In genomic region chr4:69617083-69617694, GRCh38 we compare ENCODE assay signal across 1 cellular context.
TF ChIP-seq lines count a peak whose summit lies in the region.

No MANE protein-coding gene starts in this region.

TF ChIP-seq in IMR-90, 13 proteins besides CTCF, POLR2A, EP300 and RAD21 (continued from another document):
- TF ChIP-seq MAFK (IDR thresholded peaks at IDR 0.05; ENCODE audit: low read depth, low read length) (no peak), CEBPB (IDR thresholded peaks at IDR 0.05; ENCODE audit: low read depth, low read length) (no peak)
- TF ChIP-seq, protein P1, sequence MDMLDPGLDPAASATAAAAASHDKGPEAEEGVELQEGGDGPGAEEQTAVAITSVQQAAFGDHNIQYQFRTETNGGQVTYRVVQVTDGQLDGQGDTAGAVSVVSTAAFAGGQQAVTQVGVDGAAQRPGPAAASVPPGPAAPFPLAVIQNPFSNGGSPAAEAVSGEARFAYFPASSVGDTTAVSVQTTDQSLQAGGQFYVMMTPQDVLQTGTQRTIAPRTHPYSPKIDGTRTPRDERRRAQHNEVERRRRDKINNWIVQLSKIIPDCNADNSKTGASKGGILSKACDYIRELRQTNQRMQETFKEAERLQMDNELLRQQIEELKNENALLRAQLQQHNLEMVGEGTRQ (IDR thresholded peaks at IDR 0.05; ENCODE audit: low read depth, low read length), result no peak
